In the genomic region with DNA sequence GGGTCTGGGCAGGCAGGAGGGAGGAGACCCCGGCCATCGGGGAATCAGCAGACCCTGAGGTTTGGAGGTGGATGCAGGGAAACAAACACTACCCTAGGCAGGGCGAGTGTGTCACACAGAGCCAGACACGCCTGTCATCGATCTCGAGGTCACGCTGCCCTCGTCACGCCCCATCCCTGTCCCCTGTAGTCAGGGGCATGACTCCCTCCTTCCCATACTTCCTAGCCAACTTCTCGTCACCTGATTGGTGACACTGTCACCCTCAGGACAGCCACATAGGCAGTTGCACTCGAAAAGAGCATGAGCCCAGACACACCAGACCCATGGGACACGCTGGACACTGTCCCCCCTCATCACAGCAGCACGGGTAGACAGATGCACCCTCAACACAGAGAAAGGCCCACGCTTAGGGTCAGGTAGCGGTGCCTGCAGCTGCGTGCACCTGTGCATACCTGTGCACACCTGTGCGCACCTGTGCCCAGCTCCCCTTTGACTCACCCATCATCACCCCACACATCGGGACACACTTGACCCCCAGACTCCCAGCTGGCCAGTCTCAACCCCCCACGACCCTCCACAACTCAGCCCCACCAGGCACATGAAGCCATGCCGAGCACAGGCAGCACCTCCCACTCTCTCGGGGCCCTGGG, we compare ENCODE assay signal across 19 cellular contexts.
"Had no signal": no experiment of that assay in that cellular context is flagged by ENCODE, and none has a peak within 500 bp of the region (broad histone marks: within the 10 kb centered on the region; RNA-seq: fewer than 3 reads in every experiment).

No MANE protein-coding gene starts in this region.

- H3K36me3 Mint-ChIP-seq: activated naive CD4-positive, alpha-beta T cell treated with anti-CD3 and anti-CD28 coated beads, Interleukin-2, amount 50 U/mL, for 24 hours; naive thymus-derived CD8-positive, alpha-beta T cell had no signal

- H3K27me3 Mint-ChIP-seq: activated naive CD4-positive, alpha-beta T cell treated with anti-CD3 and anti-CD28 coated beads, Interleukin-2, amount 50 U/mL, for 24 hours had no signal

- ATAC-seq: left lobe of liver; mucosa of descending colon; naive thymus-derived CD8-positive, alpha-beta T cell; upper lobe of right lung had no signal

- H3K4me1 ChIP-seq: testis, upper lobe of right lung had no signal

- DNase-seq: activated CD4-positive, alpha-beta memory T cell treated with anti-CD3 and anti-CD28 coated beads, Interleukin-2, amount 10 ng/mL, durations not matched to agents 7 days and 5 days; activated T-cell treated with anti-CD3 and anti-CD28 coated beads, Interleukin-2, amount 50 U/mL, for 24 hours; amygdala; brain microvascular endothelial cell; cerebellar nuclear complex; effector memory CD4-positive, alpha-beta T cell; mammary epithelial cell; mucosa of descending colon; naive thymus-derived CD8-positive, alpha-beta T cell; nucleus accumbens; stomach; testis; upper lobe of right lung had no signal

- H3K4me3 Mint-ChIP-seq: activated CD4-positive, alpha-beta memory T cell treated with anti-CD3 and anti-CD28 coated beads, Interleukin-2, amount 10 ng/mL, durations not matched to agents 7 days and 5 days; activated naive CD4-positive, alpha-beta T cell treated with anti-CD3 and anti-CD28 coated beads, Interleukin-2, amount 50 U/mL, for 24 hours; activated T-cell treated with anti-CD3 and anti-CD28 coated beads, Interleukin-2, amount 50 U/mL, for 24 hours; dendritic cell treated with granulocyte-macrophage colony-stimulating factor and Interleukin-4, amounts not matched to agents 40 ng/mL and 50 ng/mL, for 4 days; naive thymus-derived CD8-positive, alpha-beta T cell had no signal

- H3K36me3 ChIP-seq: brain microvascular endothelial cell, right atrium auricular region, stomach, upper lobe of right lung had no signal

- H3K4me3 ChIP-seq: mucosa of descending colon, right atrium auricular region, skin epidermis, stomach, testis, upper lobe of right lung had no signal

- H3K9me3 Mint-ChIP-seq: activated CD4-positive, alpha-beta memory T cell treated with anti-CD3 and anti-CD28 coated beads, Interleukin-2, amount 10 ng/mL, durations not matched to agents 7 days and 5 days; activated naive CD4-positive, alpha-beta T cell treated with anti-CD3 and anti-CD28 coated beads, Interleukin-2, amount 50 U/mL, for 24 hours; activated T-cell treated with anti-CD3 and anti-CD28 coated beads, Interleukin-2, amount 50 U/mL, for 24 hours; dendritic cell treated with granulocyte-macrophage colony-stimulating factor and Interleukin-4, amounts not matched to agents 40 ng/mL and 50 ng/mL, for 4 days; naive thymus-derived CD8-positive, alpha-beta T cell had no signal

- H3K9me3 ChIP-seq: mucosa of descending colon, right atrium auricular region, stomach, testis, upper lobe of right lung had no signal

- H3K27ac Mint-ChIP-seq: activated CD4-positive, alpha-beta memory T cell treated with anti-CD3 and anti-CD28 coated beads, Interleukin-2, amount 10 ng/mL, durations not matched to agents 7 days and 5 days; activated naive CD4-positive, alpha-beta T cell treated with anti-CD3 and anti-CD28 coated beads, Interleukin-2, amount 50 U/mL, for 24 hours; activated T-cell treated with anti-CD3 and anti-CD28 coated beads, Interleukin-2, amount 50 U/mL, for 24 hours; dendritic cell treated with granulocyte-macrophage colony-stimulating factor and Interleukin-4, amounts not matched to agents 40 ng/mL and 50 ng/mL, for 4 days; progenitor cell of endocrine pancreas had no signal

- H3K27me3 ChIP-seq: right atrium auricular region, testis had no signal

- H3K27ac ChIP-seq: brain microvascular endothelial cell, right atrium auricular region, skin epidermis, stomach, testis, upper lobe of right lung had no signal
